In the genomic region with DNA sequence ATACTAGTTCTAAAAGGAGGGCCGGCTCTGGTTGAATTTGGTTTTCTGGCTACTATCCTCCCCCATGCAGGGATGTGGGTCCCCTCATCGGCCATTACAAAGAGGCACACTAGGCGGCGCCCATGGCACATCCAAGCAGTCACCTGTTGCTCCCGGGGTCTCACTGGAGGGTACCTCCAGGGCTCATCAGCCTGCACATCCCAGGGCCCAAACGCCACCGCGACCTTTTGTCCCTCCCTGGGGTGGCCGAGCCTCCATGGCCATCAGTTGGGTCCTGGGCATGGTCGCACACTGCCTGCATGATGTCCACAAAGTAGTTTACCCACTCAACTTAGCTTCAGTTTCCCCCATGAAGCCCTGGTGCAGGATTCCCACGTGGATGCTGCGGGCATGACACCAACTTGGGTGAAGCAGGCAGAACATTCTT, we compare ENCODE assay signal across 2 cellular contexts.
TF ChIP-seq lines count a peak whose summit lies in the region.

No MANE protein-coding gene starts in this region.

TF ChIP-seq in A549, 52 proteins besides CTCF, POLR2A, EP300 and RAD21:
- TF ChIP-seq SMC3 (IDR thresholded peaks at IDR 0.05) (peak; percentile 96), HOXB5 (CRISPR knock-in tag; IDR thresholded peaks at IDR 0.05) (no peak)

TF ChIP-seq in HepG2, 621 proteins besides CTCF, POLR2A, EP300 and RAD21 (continues in another document):
- TF ChIP-seq YY1 (IDR thresholded peaks at IDR 0.05; ENCODE audit: insufficient read depth, insufficient replicate concordance, low read depth, low read length): peak; percentile 45
- TF ChIP-seq, protein P1, sequence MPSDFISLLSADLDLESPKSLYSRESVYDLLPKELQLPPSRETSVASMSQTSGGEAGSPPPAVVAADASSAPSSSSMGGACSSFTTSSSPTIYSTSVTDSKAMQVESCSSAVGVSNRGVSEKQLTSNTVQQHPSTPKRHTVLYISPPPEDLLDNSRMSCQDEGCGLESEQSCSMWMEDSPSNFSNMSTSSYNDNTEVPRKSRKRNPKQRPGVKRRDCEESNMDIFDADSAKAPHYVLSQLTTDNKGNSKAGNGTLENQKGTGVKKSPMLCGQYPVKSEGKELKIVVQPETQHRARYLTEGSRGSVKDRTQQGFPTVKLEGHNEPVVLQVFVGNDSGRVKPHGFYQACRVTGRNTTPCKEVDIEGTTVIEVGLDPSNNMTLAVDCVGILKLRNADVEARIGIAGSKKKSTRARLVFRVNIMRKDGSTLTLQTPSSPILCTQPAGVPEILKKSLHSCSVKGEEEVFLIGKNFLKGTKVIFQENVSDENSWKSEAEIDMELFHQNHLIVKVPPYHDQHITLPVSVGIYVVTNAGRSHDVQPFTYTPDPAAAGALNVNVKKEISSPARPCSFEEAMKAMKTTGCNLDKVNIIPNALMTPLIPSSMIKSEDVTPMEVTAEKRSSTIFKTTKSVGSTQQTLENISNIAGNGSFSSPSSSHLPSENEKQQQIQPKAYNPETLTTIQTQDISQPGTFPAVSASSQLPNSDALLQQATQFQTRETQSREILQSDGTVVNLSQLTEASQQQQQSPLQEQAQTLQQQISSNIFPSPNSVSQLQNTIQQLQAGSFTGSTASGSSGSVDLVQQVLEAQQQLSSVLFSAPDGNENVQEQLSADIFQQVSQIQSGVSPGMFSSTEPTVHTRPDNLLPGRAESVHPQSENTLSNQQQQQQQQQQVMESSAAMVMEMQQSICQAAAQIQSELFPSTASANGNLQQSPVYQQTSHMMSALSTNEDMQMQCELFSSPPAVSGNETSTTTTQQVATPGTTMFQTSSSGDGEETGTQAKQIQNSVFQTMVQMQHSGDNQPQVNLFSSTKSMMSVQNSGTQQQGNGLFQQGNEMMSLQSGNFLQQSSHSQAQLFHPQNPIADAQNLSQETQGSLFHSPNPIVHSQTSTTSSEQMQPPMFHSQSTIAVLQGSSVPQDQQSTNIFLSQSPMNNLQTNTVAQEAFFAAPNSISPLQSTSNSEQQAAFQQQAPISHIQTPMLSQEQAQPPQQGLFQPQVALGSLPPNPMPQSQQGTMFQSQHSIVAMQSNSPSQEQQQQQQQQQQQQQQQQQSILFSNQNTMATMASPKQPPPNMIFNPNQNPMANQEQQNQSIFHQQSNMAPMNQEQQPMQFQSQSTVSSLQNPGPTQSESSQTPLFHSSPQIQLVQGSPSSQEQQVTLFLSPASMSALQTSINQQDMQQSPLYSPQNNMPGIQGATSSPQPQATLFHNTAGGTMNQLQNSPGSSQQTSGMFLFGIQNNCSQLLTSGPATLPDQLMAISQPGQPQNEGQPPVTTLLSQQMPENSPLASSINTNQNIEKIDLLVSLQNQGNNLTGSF (CRISPR knock-in tag; IDR thresholded peaks at IDR 0.05): no peak
- TF ChIP-seq, protein P2, sequence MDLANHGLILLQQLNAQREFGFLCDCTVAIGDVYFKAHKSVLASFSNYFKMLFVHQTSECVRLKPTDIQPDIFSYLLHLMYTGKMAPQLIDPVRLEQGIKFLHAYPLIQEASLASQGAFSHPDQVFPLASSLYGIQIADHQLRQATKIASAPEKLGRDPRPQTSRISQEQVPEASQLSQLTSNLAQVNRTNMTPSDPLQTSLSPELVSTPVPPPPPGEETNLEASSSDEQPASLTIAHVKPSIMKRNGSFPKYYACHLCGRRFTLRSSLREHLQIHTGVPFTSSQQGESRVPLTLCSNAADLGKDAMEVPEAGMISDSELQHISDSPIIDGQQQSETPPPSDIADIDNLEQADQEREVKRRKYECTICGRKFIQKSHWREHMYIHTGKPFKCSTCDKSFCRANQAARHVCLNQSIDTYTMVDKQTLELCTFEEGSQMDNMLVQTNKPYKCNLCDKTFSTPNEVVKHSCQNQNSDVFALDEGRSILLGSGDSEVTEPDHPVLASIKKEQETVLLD (CRISPR knock-in tag; IDR thresholded peaks at IDR 0.05; ENCODE audit: low read depth): no peak
- TF ChIP-seq, protein P3, sequence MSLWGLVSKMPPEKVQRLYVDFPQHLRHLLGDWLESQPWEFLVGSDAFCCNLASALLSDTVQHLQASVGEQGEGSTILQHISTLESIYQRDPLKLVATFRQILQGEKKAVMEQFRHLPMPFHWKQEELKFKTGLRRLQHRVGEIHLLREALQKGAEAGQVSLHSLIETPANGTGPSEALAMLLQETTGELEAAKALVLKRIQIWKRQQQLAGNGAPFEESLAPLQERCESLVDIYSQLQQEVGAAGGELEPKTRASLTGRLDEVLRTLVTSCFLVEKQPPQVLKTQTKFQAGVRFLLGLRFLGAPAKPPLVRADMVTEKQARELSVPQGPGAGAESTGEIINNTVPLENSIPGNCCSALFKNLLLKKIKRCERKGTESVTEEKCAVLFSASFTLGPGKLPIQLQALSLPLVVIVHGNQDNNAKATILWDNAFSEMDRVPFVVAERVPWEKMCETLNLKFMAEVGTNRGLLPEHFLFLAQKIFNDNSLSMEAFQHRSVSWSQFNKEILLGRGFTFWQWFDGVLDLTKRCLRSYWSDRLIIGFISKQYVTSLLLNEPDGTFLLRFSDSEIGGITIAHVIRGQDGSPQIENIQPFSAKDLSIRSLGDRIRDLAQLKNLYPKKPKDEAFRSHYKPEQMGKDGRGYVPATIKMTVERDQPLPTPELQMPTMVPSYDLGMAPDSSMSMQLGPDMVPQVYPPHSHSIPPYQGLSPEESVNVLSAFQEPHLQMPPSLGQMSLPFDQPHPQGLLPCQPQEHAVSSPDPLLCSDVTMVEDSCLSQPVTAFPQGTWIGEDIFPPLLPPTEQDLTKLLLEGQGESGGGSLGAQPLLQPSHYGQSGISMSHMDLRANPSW (CRISPR knock-in tag; IDR thresholded peaks at IDR 0.05; ENCODE audit: borderline replicate concordance): no peak
- peak; percentile 27; the same call in 1 of the 2 replicates for TF ChIP-seq SMC3 (IDR thresholded peaks at IDR 0.05; ENCODE audit: low read length)
- TF ChIP-seq, protein P4, sequence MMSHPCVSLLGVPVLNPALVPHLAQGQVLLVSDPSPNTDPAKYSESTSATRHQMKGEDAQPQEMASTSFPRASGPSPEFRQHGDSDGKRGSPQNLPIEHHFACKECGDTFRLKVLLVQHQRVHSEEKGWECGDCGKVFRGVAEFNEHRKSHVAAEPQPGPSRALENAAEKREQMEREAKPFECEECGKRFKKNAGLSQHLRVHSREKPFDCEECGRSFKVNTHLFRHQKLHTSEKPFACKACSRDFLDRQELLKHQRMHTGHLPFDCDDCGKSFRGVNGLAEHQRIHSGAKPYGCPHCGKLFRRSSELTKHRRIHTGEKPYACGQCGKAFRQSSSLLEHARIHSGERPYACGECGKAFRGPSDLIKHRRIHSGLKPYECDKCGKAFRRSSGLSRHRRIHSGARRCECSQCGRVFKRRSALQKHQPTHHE (CRISPR knock-in tag; IDR thresholded peaks at IDR 0.05; ENCODE audit: borderline replicate concordance): no peak
- TF ChIP-seq GATAD2A (CRISPR knock-in tag; IDR thresholded peaks at IDR 0.05): no peak
- no peak for TF ChIP-seq ZNF34 (CRISPR knock-in tag; IDR thresholded peaks at IDR 0.05; ENCODE audit: borderline replicate concordance)
- no peak for TF ChIP-seq ZNF747 (CRISPR knock-in tag; IDR thresholded peaks at IDR 0.05; ENCODE audit: borderline replicate concordance)
- no peak for TF ChIP-seq SOX5 (CRISPR knock-in tag; IDR thresholded peaks at IDR 0.05; ENCODE audit: borderline replicate concordance)
- TF ChIP-seq ZNF329 (CRISPR knock-in tag; IDR thresholded peaks at IDR 0.05; ENCODE audit: low read depth): no peak
- TF ChIP-seq EEA1 (CRISPR knock-in tag; IDR thresholded peaks at IDR 0.05; ENCODE audit: borderline replicate concordance): no peak
- TF ChIP-seq SOX13 (IDR thresholded peaks at IDR 0.05): no peak
- no peak for TF ChIP-seq SOX13 (CRISPR knock-in tag; conservative IDR thresholded peaks at IDR 0.05 in 1 of 2, IDR thresholded peaks at IDR 0.05 in 1 of 2)
- TF ChIP-seq, protein P5, sequence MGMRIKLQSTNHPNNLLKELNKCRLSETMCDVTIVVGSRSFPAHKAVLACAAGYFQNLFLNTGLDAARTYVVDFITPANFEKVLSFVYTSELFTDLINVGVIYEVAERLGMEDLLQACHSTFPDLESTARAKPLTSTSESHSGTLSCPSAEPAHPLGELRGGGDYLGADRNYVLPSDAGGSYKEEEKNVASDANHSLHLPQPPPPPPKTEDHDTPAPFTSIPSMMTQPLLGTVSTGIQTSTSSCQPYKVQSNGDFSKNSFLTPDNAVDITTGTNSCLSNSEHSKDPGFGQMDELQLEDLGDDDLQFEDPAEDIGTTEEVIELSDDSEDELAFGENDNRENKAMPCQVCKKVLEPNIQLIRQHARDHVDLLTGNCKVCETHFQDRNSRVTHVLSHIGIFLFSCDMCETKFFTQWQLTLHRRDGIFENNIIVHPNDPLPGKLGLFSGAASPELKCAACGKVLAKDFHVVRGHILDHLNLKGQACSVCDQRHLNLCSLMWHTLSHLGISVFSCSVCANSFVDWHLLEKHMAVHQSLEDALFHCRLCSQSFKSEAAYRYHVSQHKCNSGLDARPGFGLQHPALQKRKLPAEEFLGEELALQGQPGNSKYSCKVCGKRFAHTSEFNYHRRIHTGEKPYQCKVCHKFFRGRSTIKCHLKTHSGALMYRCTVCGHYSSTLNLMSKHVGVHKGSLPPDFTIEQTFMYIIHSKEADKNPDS (CRISPR knock-in tag; IDR thresholded peaks at IDR 0.05): no peak
- no peak for TF ChIP-seq ZIK1 (CRISPR knock-in tag; IDR thresholded peaks at IDR 0.05; ENCODE audit: borderline replicate concordance, low read depth)
- TF ChIP-seq STAG1 (CRISPR knock-in tag; IDR thresholded peaks at IDR 0.05): peak; percentile 69
- TF ChIP-seq, protein P6, sequence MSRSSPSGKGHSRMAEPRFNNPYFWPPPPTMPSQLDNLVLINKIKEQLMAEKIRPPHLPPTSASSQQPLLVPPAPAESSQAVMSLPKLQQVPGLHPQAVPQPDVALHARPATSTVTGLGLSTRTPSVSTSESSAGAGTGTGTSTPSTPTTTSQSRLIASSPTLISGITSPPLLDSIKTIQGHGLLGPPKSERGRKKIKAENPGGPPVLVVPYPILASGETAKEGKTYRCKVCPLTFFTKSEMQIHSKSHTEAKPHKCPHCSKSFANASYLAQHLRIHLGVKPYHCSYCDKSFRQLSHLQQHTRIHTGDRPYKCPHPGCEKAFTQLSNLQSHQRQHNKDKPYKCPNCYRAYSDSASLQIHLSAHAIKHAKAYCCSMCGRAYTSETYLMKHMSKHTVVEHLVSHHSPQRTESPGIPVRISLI (CRISPR knock-in tag; IDR thresholded peaks at IDR 0.05; ENCODE audit: borderline replicate concordance): no peak
- TF ChIP-seq, protein P7, sequence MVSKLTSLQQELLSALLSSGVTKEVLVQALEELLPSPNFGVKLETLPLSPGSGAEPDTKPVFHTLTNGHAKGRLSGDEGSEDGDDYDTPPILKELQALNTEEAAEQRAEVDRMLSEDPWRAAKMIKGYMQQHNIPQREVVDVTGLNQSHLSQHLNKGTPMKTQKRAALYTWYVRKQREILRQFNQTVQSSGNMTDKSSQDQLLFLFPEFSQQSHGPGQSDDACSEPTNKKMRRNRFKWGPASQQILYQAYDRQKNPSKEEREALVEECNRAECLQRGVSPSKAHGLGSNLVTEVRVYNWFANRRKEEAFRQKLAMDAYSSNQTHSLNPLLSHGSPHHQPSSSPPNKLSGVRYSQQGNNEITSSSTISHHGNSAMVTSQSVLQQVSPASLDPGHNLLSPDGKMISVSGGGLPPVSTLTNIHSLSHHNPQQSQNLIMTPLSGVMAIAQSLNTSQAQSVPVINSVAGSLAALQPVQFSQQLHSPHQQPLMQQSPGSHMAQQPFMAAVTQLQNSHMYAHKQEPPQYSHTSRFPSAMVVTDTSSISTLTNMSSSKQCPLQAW (CRISPR knock-in tag; IDR thresholded peaks at IDR 0.05): no peak
- no peak for TF ChIP-seq ZNF468 (CRISPR knock-in tag; IDR thresholded peaks at IDR 0.05)
- TF ChIP-seq, protein P8, sequence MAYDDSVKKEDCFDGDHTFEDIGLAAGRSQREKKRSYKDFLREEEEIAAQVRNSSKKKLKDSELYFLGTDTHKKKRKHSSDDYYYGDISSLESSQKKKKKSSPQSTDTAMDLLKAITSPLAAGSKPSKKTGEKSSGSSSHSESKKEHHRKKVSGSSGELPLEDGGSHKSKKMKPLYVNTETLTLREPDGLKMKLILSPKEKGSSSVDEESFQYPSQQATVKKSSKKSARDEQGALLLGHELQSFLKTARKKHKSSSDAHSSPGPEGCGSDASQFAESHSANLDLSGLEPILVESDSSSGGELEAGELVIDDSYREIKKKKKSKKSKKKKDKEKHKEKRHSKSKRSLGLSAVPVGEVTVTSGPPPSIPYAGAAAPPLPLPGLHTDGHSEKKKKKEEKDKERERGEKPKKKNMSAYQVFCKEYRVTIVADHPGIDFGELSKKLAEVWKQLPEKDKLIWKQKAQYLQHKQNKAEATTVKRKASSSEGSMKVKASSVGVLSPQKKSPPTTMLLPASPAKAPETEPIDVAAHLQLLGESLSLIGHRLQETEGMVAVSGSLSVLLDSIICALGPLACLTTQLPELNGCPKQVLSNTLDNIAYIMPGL (CRISPR knock-in tag; IDR thresholded peaks at IDR 0.05; ENCODE audit: borderline replicate concordance in 1 of 2, low read depth in 1 of 2): no peak
- no peak for TF ChIP-seq ZNF816 (CRISPR knock-in tag; IDR thresholded peaks at IDR 0.05; ENCODE audit: borderline replicate concordance)
- TF ChIP-seq, protein P9, sequence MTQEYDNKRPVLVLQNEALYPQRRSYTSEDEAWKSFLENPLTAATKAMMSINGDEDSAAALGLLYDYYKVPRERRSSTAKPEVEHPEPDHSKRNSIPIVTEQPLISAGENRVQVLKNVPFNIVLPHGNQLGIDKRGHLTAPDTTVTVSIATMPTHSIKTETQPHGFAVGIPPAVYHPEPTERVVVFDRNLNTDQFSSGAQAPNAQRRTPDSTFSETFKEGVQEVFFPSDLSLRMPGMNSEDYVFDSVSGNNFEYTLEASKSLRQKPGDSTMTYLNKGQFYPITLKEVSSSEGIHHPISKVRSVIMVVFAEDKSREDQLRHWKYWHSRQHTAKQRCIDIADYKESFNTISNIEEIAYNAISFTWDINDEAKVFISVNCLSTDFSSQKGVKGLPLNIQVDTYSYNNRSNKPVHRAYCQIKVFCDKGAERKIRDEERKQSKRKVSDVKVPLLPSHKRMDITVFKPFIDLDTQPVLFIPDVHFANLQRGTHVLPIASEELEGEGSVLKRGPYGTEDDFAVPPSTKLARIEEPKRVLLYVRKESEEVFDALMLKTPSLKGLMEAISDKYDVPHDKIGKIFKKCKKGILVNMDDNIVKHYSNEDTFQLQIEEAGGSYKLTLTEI (CRISPR knock-in tag; conservative IDR thresholded peaks at IDR 0.05): no peak
- TF ChIP-seq, protein P10, sequence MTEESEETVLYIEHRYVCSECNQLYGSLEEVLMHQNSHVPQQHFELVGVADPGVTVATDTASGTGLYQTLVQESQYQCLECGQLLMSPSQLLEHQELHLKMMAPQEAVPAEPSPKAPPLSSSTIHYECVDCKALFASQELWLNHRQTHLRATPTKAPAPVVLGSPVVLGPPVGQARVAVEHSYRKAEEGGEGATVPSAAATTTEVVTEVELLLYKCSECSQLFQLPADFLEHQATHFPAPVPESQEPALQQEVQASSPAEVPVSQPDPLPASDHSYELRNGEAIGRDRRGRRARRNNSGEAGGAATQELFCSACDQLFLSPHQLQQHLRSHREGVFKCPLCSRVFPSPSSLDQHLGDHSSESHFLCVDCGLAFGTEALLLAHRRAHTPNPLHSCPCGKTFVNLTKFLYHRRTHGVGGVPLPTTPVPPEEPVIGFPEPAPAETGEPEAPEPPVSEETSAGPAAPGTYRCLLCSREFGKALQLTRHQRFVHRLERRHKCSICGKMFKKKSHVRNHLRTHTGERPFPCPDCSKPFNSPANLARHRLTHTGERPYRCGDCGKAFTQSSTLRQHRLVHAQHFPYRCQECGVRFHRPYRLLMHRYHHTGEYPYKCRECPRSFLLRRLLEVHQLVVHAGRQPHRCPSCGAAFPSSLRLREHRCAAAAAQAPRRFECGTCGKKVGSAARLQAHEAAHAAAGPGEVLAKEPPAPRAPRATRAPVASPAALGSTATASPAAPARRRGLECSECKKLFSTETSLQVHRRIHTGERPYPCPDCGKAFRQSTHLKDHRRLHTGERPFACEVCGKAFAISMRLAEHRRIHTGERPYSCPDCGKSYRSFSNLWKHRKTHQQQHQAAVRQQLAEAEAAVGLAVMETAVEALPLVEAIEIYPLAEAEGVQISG (CRISPR knock-in tag; IDR thresholded peaks at IDR 0.05): no peak
- TF ChIP-seq ISX (CRISPR knock-in tag; conservative IDR thresholded peaks at IDR 0.05): no peak
- TF ChIP-seq FLYWCH1 (CRISPR knock-in tag; IDR thresholded peaks at IDR 0.05): no peak
- no peak for TF ChIP-seq ZNF7 (CRISPR knock-in tag; IDR thresholded peaks at IDR 0.05)
- TF ChIP-seq TRIM24 (CRISPR knock-in tag; IDR thresholded peaks at IDR 0.05): no peak
- no peak for TF ChIP-seq TEAD3 (CRISPR knock-in tag; optimal IDR thresholded peaks at IDR 0.05; ENCODE audit: borderline replicate concordance)
- TF ChIP-seq SALL1 (CRISPR knock-in tag; IDR thresholded peaks at IDR 0.05): peak; percentile 10; the same call in 1 of the 2 replicates
